Comparison of ENCODE assay signal across 28 cellular contexts in genomic region chr1:53369761-53370160, GRCh38. TPM values are rescaled to one million over a fixed set of nuclear protein-coding genes. Genes with fewer than 3 reads are reported as not detected.
DNase-seq lines count a peak whose midpoint lies in the region; ATAC-seq and TF ChIP-seq lines count a peak whose summit lies in the region.
"Had no signal": no experiment of that assay in that cellular context is flagged by ENCODE, and none has a peak within 500 bp of the region (broad histone marks: within the 10 kb centered on the region; RNA-seq: fewer than 3 reads in every experiment).

No MANE protein-coding gene starts in this region.

- no peak overlapping the region for H2BK120ac ChIP-seq in mesendoderm (ENCODE audit: low read depth, low read length)

- H3K4me1 ChIP-seq in mesendoderm (ENCODE audit: control insufficient read depth, low read depth, low read length): peaks cover 12% of the 10 kb centered on the region
- H3K4me1 ChIP-seq in upper lobe of right lung: no peaks in the 10 kb centered on the region
- H3K4me1 ChIP-seq: breast epithelium, foreskin keratinocyte had no signal

- no peak overlapping the region for H3K4ac ChIP-seq in mesendoderm (ENCODE audit: low read depth, low read length)

- no peak overlapping the region for H2BK5ac ChIP-seq in mesendoderm (ENCODE audit: low read length)

- H3K79me1 ChIP-seq in mesendoderm (ENCODE audit: low read length): no peaks in the 10 kb centered on the region

- H4K8ac ChIP-seq in mesendoderm (ENCODE audit: low read depth, low read length): no peak overlapping the region

- H2AK5ac ChIP-seq in mesendoderm (ENCODE audit: low read length): no peak overlapping the region

- TF ChIP-seq CTCF in upper lobe of right lung (IDR thresholded peaks at IDR 0.05) (no peak), GM20000 (IDR thresholded peaks at IDR 0.05; ENCODE audit: extremely low read depth, missing control alignments) (no peak)

- no peak overlapping the region for H2BK15ac ChIP-seq in mesendoderm (replicated peaks; ENCODE audit: low read depth)

- H3K36me3 ChIP-seq in mesendoderm (ENCODE audit: control insufficient read depth, insufficient read depth, low read length): no peaks in the 10 kb centered on the region
- H3K36me3 ChIP-seq in upper lobe of right lung: no peaks in the 10 kb centered on the region
- H3K36me3 ChIP-seq: breast epithelium, heart right ventricle, transverse colon had no signal

- no peaks in the 10 kb centered on the region for H3K79me2 ChIP-seq in mesendoderm (ENCODE audit: control insufficient read depth, insufficient read depth, low read length)

- no CpG with 5 or more reads among the region's 2 CpGs for WGBS in mesendoderm (ENCODE audit: extremely low coverage, insufficient coverage, low lambda C conversion rate)

- H3K9ac ChIP-seq in mesendoderm (ENCODE audit: low read length): no peak overlapping the region

- peaks cover 8% of the 10 kb centered on the region for H3K27me3 Mint-ChIP-seq in activated naive CD4-positive, alpha-beta T cell treated with anti-CD3 and anti-CD28 coated beads, Interleukin-2, amount 10 ng/mL, durations not matched to agents 7 days and 5 days
- no peaks in the 10 kb centered on the region for H3K27me3 Mint-ChIP-seq in activated naive CD4-positive, alpha-beta T cell treated with anti-CD3 and anti-CD28 coated beads for 36 hours (ENCODE audit: low read depth)
- H3K27me3 Mint-ChIP-seq: B cell; stimulated activated naive CD8-positive, alpha-beta T cell treated with anti-CD3 and anti-CD28 coated beads, Interleukin-15, amount 100 ng/mL, for 72 hours had no signal

- no peak overlapping the region for H3K56ac ChIP-seq in mesendoderm (ENCODE audit: low read length)

- H3K36me3 Mint-ChIP-seq in activated naive CD4-positive, alpha-beta T cell treated with anti-CD3 and anti-CD28 coated beads, Interleukin-2, amount 10 ng/mL, durations not matched to agents 7 days and 5 days: peaks cover 3% of the 10 kb centered on the region
- no peaks in the 10 kb centered on the region for H3K36me3 Mint-ChIP-seq in activated naive CD4-positive, alpha-beta T cell treated with anti-CD3 and anti-CD28 coated beads for 36 hours (ENCODE audit: low read depth)

- no peaks in the 10 kb centered on the region for H3K9me3 ChIP-seq in upper lobe of right lung
- H3K9me3 ChIP-seq: breast epithelium, heart right ventricle, transverse colon had no signal

- intact Hi-C loops in activated naive CD4-positive, alpha-beta T cell treated with anti-CD3 and anti-CD28 coated beads for 36 hours (cut with micrococcal nuclease): loop anchor here (2.0 kb wide), 1 partner anchor 43 kb away; no protein-coding TSS in a partner anchor
- intact Hi-C loops in upper lobe of right lung (cut with DNase I): no loop called here

- H3K23ac ChIP-seq in mesendoderm (ENCODE audit: low read length): peak overlapping the region; percentile 4

- CTCF ChIA-PET in activated naive CD4-positive, alpha-beta T cell treated with anti-CD3 and anti-CD28 coated beads, Interleukin-2, amount 10 ng/mL, durations not matched to agents 7 days and 5 days (lab: Charles Lee): no interaction called here
- CTCF ChIA-PET in activated naive CD4-positive, alpha-beta T cell treated with anti-CD3 and anti-CD28 coated beads for 36 hours (lab: Charles Lee): interaction anchor here (1.5 kb wide), 1 partner anchor 28 kb away, joined by 3 read pairs; no protein-coding TSS in a partner anchor

- no peak overlapping the region for H3K4me3 Mint-ChIP-seq in activated naive CD4-positive, alpha-beta T cell treated with anti-CD3 and anti-CD28 coated beads, Interleukin-2, amount 10 ng/mL, durations not matched to agents 7 days and 5 days
- no peak overlapping the region for H3K4me3 Mint-ChIP-seq in activated naive CD4-positive, alpha-beta T cell treated with anti-CD3 and anti-CD28 coated beads for 36 hours
- H3K4me3 Mint-ChIP-seq: B cell; effector memory CD8-positive, alpha-beta T cell; stimulated activated naive CD8-positive, alpha-beta T cell treated with anti-CD3 and anti-CD28 coated beads, Interleukin-15, amount 100 ng/mL, for 72 hours had no signal

- no peak overlapping the region for H3K18ac ChIP-seq in mesendoderm (ENCODE audit: low read length)

- peaks cover 32% of the 10 kb centered on the region for H3K4me1 Mint-ChIP-seq in activated naive CD4-positive, alpha-beta T cell treated with anti-CD3 and anti-CD28 coated beads, Interleukin-2, amount 10 ng/mL, durations not matched to agents 7 days and 5 days
- H3K4me1 Mint-ChIP-seq in activated naive CD4-positive, alpha-beta T cell treated with anti-CD3 and anti-CD28 coated beads for 36 hours (ENCODE audit: low read depth): peaks cover 19% of the 10 kb centered on the region

- H3K4me2 ChIP-seq in mesendoderm (ENCODE audit: low read length): no peak overlapping the region
- H3K4me2 ChIP-seq: PC-9 had no signal

- ATAC-seq in upper lobe of right lung: no peak
- ATAC-seq: effector memory CD8-positive, alpha-beta T cell; esophagus mucosa; foreskin keratinocyte; heart right ventricle; K562; stimulated activated naive CD8-positive, alpha-beta T cell treated with anti-CD3 and anti-CD28 coated beads, Interleukin-15, amount 100 ng/mL, for 72 hours had no signal

- H3K27ac Mint-ChIP-seq in activated naive CD4-positive, alpha-beta T cell treated with anti-CD3 and anti-CD28 coated beads, Interleukin-2, amount 10 ng/mL, durations not matched to agents 7 days and 5 days: no peak overlapping the region
- H3K27ac Mint-ChIP-seq in activated naive CD4-positive, alpha-beta T cell treated with anti-CD3 and anti-CD28 coated beads for 36 hours: no peak overlapping the region
- H3K27ac Mint-ChIP-seq: B cell had no signal

- no peak overlapping the region for H4K5ac ChIP-seq in mesendoderm (ENCODE audit: low read length)

- no peak overlapping the region for H3K4me3 ChIP-seq in mesendoderm (ENCODE audit: low read length)
- H3K4me3 ChIP-seq in upper lobe of right lung: no peak overlapping the region
- H3K4me3 ChIP-seq: breast epithelium, heart right ventricle, K562, PC-9, transverse colon had no signal

- H3K27ac ChIP-seq in mesendoderm (ENCODE audit: low read depth, low read length) (no peak overlapping the region), upper lobe of right lung (no peak overlapping the region)
- H3K27ac ChIP-seq: breast epithelium, foreskin keratinocyte, heart right ventricle, PC-9, transverse colon, VCaP had no signal

- H3K9me3 Mint-ChIP-seq in activated naive CD4-positive, alpha-beta T cell treated with anti-CD3 and anti-CD28 coated beads, Interleukin-2, amount 10 ng/mL, durations not matched to agents 7 days and 5 days: no peaks in the 10 kb centered on the region
- H3K9me3 Mint-ChIP-seq in activated naive CD4-positive, alpha-beta T cell treated with anti-CD3 and anti-CD28 coated beads for 36 hours: no peaks in the 10 kb centered on the region
- H3K9me3 Mint-ChIP-seq: effector memory CD8-positive, alpha-beta T cell; stimulated activated naive CD8-positive, alpha-beta T cell treated with anti-CD3 and anti-CD28 coated beads, Interleukin-15, amount 100 ng/mL, for 72 hours had no signal

- H3K27me3 ChIP-seq in mesendoderm (ENCODE audit: insufficient read depth, low read length, poor library complexity) (no peaks in the 10 kb centered on the region), upper lobe of right lung (no peaks in the 10 kb centered on the region)
- H3K27me3 ChIP-seq: breast epithelium, transverse colon had no signal

- DNase-seq in activated naive CD4-positive, alpha-beta T cell treated with anti-CD3 and anti-CD28 coated beads, Interleukin-2, amount 10 ng/mL, durations not matched to agents 7 days and 5 days: peak; percentile 12
- no peak for DNase-seq in activated naive CD4-positive, alpha-beta T cell treated with anti-CD3 and anti-CD28 coated beads for 36 hours
- peak; percentile 6 for DNase-seq in activated CD8-positive, alpha-beta memory T cell treated with anti-CD3 and anti-CD28 coated beads, Interleukin-2, amount 50 U/mL, for 4 hours
- DNase-seq in mesendoderm: no peak
- DNase-seq in upper lobe of right lung: peak; percentile 15
- no peak for DNase-seq in GM20000 (ENCODE audit: low spot score)
- no peak for DNase-seq in SHP77 (lab: John Stamatoyannopoulos, UW)
- DNase-seq in GM19240 (ENCODE audit: insufficient read length, low spot score): no peak
- DNase-seq: activated CD4-positive, alpha-beta T cell treated with anti-CD3 and anti-CD28 coated beads, Interleukin-2, amount 50 U/mL, for 4 hours; activated naive CD4-positive, alpha-beta T cell; activated T-cell treated with anti-CD3 and anti-CD28 coated beads for 4 hours; amygdala; effector memory CD8-positive, alpha-beta T cell; foreskin keratinocyte; heart right ventricle; NCI-H1105; NCI-H1930; NCI-H524 treated with DMSO at 0.1 percent for 48 hours; NK-92 treated with Interleukin-12 subunit alpha and Interleukin-12 subunit beta, amount 100 ng/mL, for 24 hours; PC-9; T-helper 9 cell; transverse colon had no signal

RNA-seq across cellular contexts. Expression of gene LRP8, which starts 41.9 kb away (rescaled TPM):
- total RNA-seq in activated naive CD4-positive, alpha-beta T cell treated with anti-CD3 and anti-CD28 coated beads for 36 hours: 10 to 100 TPM; 27.7 to 32.9 TPM
- 54.5 TPM for polyA plus RNA-seq in mesendoderm (2013, experiment 1 of 2)
- 55.5 TPM for polyA plus RNA-seq in mesendoderm (2013, experiment 2 of 2)
- 11.6 TPM for total RNA-seq in upper lobe of right lung

Comparison
In these comparisons a context has a peak if more than half of its experiments do, and no peak if none do; other contexts are left out.
1. DNase-seq: peak in activated naive CD4-positive, alpha-beta T cell treated with anti-CD3 and anti-CD28 coated beads, Interleukin-2, amount 10 ng/mL, durations not matched to agents 7 days and 5 days (single experiment), activated CD8-positive, alpha-beta memory T cell treated with anti-CD3 and anti-CD28 coated beads, Interleukin-2, amount 50 U/mL, for 4 hours (single experiment) and upper lobe of right lung (single experiment); none in activated naive CD4-positive, alpha-beta T cell treated with anti-CD3 and anti-CD28 coated beads for 36 hours (single experiment), mesendoderm (single experiment), GM20000 (single experiment), SHP77 (0 of 2) and GM19240 (single experiment).